Comparison of ENCODE assay signal across 1 cellular context in the genomic region with DNA sequence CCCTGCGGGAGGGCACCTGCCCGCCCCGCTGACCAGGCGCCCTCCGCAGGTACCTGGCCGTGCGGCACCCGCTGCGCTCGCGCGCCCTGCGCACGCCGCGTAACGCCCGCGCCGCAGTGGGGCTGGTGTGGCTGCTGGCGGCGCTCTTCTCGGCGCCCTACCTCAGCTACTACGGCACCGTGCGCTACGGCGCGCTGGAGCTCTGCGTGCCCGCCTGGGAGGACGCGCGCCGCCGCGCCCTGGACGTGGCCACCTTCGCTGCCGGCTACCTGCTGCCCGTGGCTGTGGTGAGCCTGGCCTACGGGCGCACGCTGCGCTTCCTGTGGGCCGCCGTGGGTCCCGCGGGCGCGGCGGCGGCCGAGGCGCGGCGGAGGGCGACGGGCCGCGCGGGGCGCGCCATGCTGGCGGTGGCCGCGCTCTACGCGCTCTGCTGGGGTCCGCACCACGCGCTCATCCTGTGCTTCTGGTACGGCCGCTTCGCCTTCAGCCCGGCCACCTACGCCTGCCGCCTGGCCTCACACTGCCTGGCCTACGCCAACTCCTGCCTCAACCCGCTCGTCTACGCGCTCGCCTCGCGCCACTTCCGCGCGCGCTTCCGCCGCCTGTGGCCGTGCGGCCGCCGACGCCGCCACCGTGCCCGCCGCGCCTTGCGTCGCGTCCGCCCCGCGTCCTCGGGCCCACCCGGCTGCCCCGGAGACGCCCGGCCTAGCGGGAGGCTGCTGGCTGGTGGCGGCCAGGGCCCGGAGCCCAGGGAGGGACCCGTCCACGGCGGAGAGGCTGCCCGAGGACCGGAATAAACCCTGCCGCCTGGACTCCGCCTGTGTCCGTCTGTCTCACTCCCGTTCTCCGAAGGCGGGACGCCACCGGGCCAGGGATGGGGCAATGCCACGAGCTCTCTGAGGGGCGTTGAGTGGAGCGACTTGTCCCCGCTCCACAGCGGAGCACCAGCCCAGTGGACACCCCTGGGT.
TF ChIP-seq lines count a peak whose summit lies in the region.

No MANE protein-coding gene starts in this region.

TF ChIP-seq in endothelial cell of umbilical vein, 7 proteins besides CTCF, POLR2A, EP300 and RAD21:
- TF ChIP-seq GATA2 (IDR thresholded peaks at IDR 0.05; ENCODE audit: insufficient read depth, insufficient read length, low read depth, low read length) (no peak), POLR2AphosphoS5 (IDR thresholded peaks at IDR 0.05; ENCODE audit: insufficient read depth, low read depth, low read length) (peak; percentile 31)
- TF ChIP-seq, protein P1, sequence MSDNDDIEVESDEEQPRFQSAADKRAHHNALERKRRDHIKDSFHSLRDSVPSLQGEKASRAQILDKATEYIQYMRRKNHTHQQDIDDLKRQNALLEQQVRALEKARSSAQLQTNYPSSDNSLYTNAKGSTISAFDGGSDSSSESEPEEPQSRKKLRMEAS (IDR thresholded peaks at IDR 0.05; ENCODE audit: insufficient read depth, insufficient read length), result no peak
TF ChIP-seq in endothelial cell of umbilical vein: peak in this region for 1.
